1 cellular context compared by ENCODE assay signal in genomic region chrX:155262970-155263754, GRCh38.
TF ChIP-seq lines count a peak whose summit lies in the region.

No MANE protein-coding gene starts in this region.

TF ChIP-seq in H1, 55 proteins besides CTCF, POLR2A, EP300 and RAD21 (continued from another document):
- TF ChIP-seq BCL11A (IDR thresholded peaks at IDR 0.05; ENCODE audit: low read depth in 2 of 2, low read length in 2 of 2) (no peak), KDM1A (IDR thresholded peaks at IDR 0.05; ENCODE audit: borderline replicate concordance, low read length) (no peak), SP2 (IDR thresholded peaks at IDR 0.05; ENCODE audit: low read length) (no peak), KDM4A (IDR thresholded peaks at IDR 0.05; ENCODE audit: low read depth, low read length, severe bottlenecking) (no peak), CHD7 (IDR thresholded peaks at IDR 0.05; ENCODE audit: insufficient replicate concordance, low read length) (no peak), SUZ12 (IDR thresholded peaks at IDR 0.05; ENCODE audit: low read length) (no peak)
